24 cellular contexts compared by ENCODE assay signal in genomic region chr11:27563201-27563600, GRCh38. TPM values are rescaled to one million over a fixed set of nuclear protein-coding genes. Genes with fewer than 3 reads are reported as not detected.
DNase-seq lines count a peak whose midpoint lies in the region; FAIRE-seq and TF ChIP-seq lines count a peak whose summit lies in the region.
"Had no signal": no experiment of that assay in that cellular context is flagged by ENCODE, and none has a peak within 500 bp of the region (broad histone marks: within the 10 kb centered on the region; RNA-seq: fewer than 3 reads in every experiment).

No MANE protein-coding gene starts in this region.

- no peak overlapping the region for H3K27ac ChIP-seq in endothelial cell of umbilical vein (ENCODE audit: insufficient read depth, low read depth, low read length)
- peak overlapping the region; percentile 66 for H3K27ac ChIP-seq in osteoblast (ENCODE audit: low read depth, low read length)
- H3K27ac ChIP-seq in uterus = no peak overlapping the region
- H3K27ac ChIP-seq in ascending aorta = no peak overlapping the region

- no peak overlapping the region for H2AFZ ChIP-seq in endothelial cell of umbilical vein (ENCODE audit: low read depth, low read length)
- no peak overlapping the region for H2AFZ ChIP-seq in osteoblast (ENCODE audit: low read length)

- CTCF ChIA-PET in endothelial cell of umbilical vein (lab: Charles Lee) = no interaction called here
- CTCF ChIA-PET in HEK293T (lab: Yijun Ruan, JAX) = no interaction called here

- TF ChIP-seq POLR2A in endothelial cell of umbilical vein (IDR thresholded peaks at IDR 0.05; ENCODE audit: low read depth, low read length) (no peak), uterus (IDR thresholded peaks at IDR 0.05) (no peak)

- no peaks in the 10 kb centered on the region for H3K79me2 ChIP-seq in endothelial cell of umbilical vein (ENCODE audit: control insufficient read depth, insufficient read depth, low read length)
- no peaks in the 10 kb centered on the region for H3K79me2 ChIP-seq in osteoblast (ENCODE audit: insufficient read depth, low read length)

- FAIRE-seq in RCC 7860 (lab: Jason Lieb, UNC) = no peak
- FAIRE-seq in endothelial cell of umbilical vein (lab: Jason Lieb, UNC) = no peak
- FAIRE-seq: GM18507, H1, keratinocyte had no signal

- H3K9me1 ChIP-seq in endothelial cell of umbilical vein (replicated peaks; ENCODE audit: control insufficient read depth, extremely low read depth, insufficient read depth, low read length) = no peaks in the 10 kb centered on the region

- no TSS peak for BruUV-seq in endothelial cell of umbilical vein (replicated peaks; lab: Mats Ljungman, UMichigan)

- POLR2A ChIA-PET in endothelial cell of umbilical vein (lab: Charles Lee) (no interaction called here), HEK293T (lab: Yijun Ruan, JAX) (no interaction called here)

- intact Hi-C loops in endothelial cell of umbilical vein (cut with micrococcal nuclease) (no loop called here), uterus (cut with DNase I; ENCODE audit: low total_unique reads) (no loop called here), ascending aorta (cut with DNase I) (no loop called here)

- peaks cover 3% of the 10 kb centered on the region for H3K4me1 ChIP-seq in endothelial cell of umbilical vein (ENCODE audit: control insufficient read depth, extremely low read depth, insufficient read depth, low read length)
- peaks cover 22% of the 10 kb centered on the region for H3K4me1 ChIP-seq in osteoblast (ENCODE audit: insufficient read depth, low read length)
- no peaks in the 10 kb centered on the region for H3K4me1 ChIP-seq in uterus
- no peaks in the 10 kb centered on the region for H3K4me1 ChIP-seq in ascending aorta

- DNase-seq in ELR (ENCODE audit: low read depth) = peak; percentile 79
- DNase-seq in RCC 7860 (ENCODE audit: low spot score) = peak; percentile 49
- peak; percentile 7 for DNase-seq in endothelial cell of umbilical vein (ENCODE audit: low read depth, low spot score)
- peak; percentile 75 for DNase-seq in osteoblast (ENCODE audit: insufficient read length, low spot score, missing footprints)
- no peak for DNase-seq in cerebellum (ENCODE audit: low spot score)
- DNase-seq in HEK293T (ENCODE audit: extremely low spot score) = no peak
- DNase-seq in uterus = no peak
- DNase-seq in ascending aorta (ENCODE audit: low spot score in 2 of 2) = no peak
- DNase-seq: activated CD4-positive, alpha-beta T cell treated with anti-CD3 and anti-CD28 coated beads for 36 hours; activated CD8-positive, alpha-beta memory T cell treated with anti-CD3 and anti-CD28 coated beads, Interleukin-2, amount 10 ng/mL, durations not matched to agents 7 days and 5 days; activated naive CD8-positive, alpha-beta T cell treated with anti-CD3 and anti-CD28 coated beads, Interleukin-2, amount 50 U/mL, for 24 hours; cerebellar nuclear complex; COR-L47; DND-41; effector memory CD8-positive, alpha-beta T cell; hypothalamus; MG63; NCI-H1436 treated with DMSO at 0.1 percent for 48 hours; NCI-H2227 treated with DMSO at 0.1 percent for 48 hours; occipital lobe; right cardiac atrium had no signal

- H3K9ac ChIP-seq in endothelial cell of umbilical vein (replicated peaks; ENCODE audit: extremely low read depth, insufficient read depth, low read length) = no peak overlapping the region

- H3K4me2 ChIP-seq in endothelial cell of umbilical vein (ENCODE audit: insufficient read depth, low read length) = no peak overlapping the region
- peak overlapping the region; percentile 37 for H3K4me2 ChIP-seq in osteoblast (ENCODE audit: insufficient read depth, low read length)

- no peaks in the 10 kb centered on the region for H3K9me3 ChIP-seq in endothelial cell of umbilical vein (replicated peaks; ENCODE audit: control insufficient read depth, insufficient read depth, low read length)
- no peaks in the 10 kb centered on the region for H3K9me3 ChIP-seq in osteoblast (ENCODE audit: low read depth, low read length)
- H3K9me3 ChIP-seq in uterus = no peaks in the 10 kb centered on the region
- no peaks in the 10 kb centered on the region for H3K9me3 ChIP-seq in ascending aorta
- H3K9me3 ChIP-seq: MG63 had no signal

- no peaks in the 10 kb centered on the region for H3K27me3 ChIP-seq in endothelial cell of umbilical vein (ENCODE audit: control insufficient read depth in 2 of 2, insufficient read depth in 2 of 2, low read length in 2 of 2)
- H3K27me3 ChIP-seq in osteoblast (ENCODE audit: insufficient read depth, low read length) = no peaks in the 10 kb centered on the region
- H3K27me3 ChIP-seq in uterus = no peaks in the 10 kb centered on the region
- no peaks in the 10 kb centered on the region for H3K27me3 ChIP-seq in ascending aorta
- H3K27me3 ChIP-seq: MG63 had no signal

- no peak for TF ChIP-seq CTCF in endothelial cell of umbilical vein (IDR thresholded peaks at IDR 0.05; ENCODE audit: extremely low read depth in 1 of 2, insufficient read depth in 1 of 2, low read depth in 1 of 2, low read length in 2 of 2)
- TF ChIP-seq CTCF in osteoblast (IDR thresholded peaks at IDR 0.05; ENCODE audit: extremely low read depth, low read depth, low read length) = no peak
- TF ChIP-seq CTCF in uterus (IDR thresholded peaks at IDR 0.05) = no peak
- TF ChIP-seq CTCF in ascending aorta (IDR thresholded peaks at IDR 0.05) = no peak

- no peaks in the 10 kb centered on the region for H3K36me3 ChIP-seq in endothelial cell of umbilical vein (ENCODE audit: control insufficient read depth in 2 of 2, extremely low read depth in 1 of 2, insufficient read depth in 2 of 2, low read length in 2 of 2)
- no peaks in the 10 kb centered on the region for H3K36me3 ChIP-seq in osteoblast (ENCODE audit: insufficient read depth, low read length)
- H3K36me3 ChIP-seq in uterus = no peaks in the 10 kb centered on the region
- no peaks in the 10 kb centered on the region for H3K36me3 ChIP-seq in ascending aorta
- H3K36me3 ChIP-seq: MG63 had no signal

- H3K4me3 ChIP-seq in endothelial cell of umbilical vein (replicated peaks in 1 of 3; ENCODE audit: insufficient read depth in 1 of 3, low read depth in 1 of 3, low read length in 3 of 3) = no peak overlapping the region
- no peak overlapping the region for H3K4me3 ChIP-seq in osteoblast (ENCODE audit: insufficient read depth, low read length)
- H3K4me3 ChIP-seq in uterus = no peak overlapping the region
- H3K4me3 ChIP-seq in ascending aorta = no peak overlapping the region
- H3K4me3 ChIP-seq: MG63 had no signal

- dilution Hi-C loops in endothelial cell of umbilical vein (cut with MboI; ENCODE audit: extremely low pct_ligation_motif_present, low sequenced_read_pairs) = no loop called here

- H4K20me1 ChIP-seq in endothelial cell of umbilical vein (replicated peaks; ENCODE audit: control insufficient read depth, extremely low read depth, insufficient read depth, low read length) = no peaks in the 10 kb centered on the region
- H4K20me1 ChIP-seq in osteoblast (ENCODE audit: insufficient read depth, low read length) = no peaks in the 10 kb centered on the region

TF ChIP-seq in endothelial cell of umbilical vein, 7 proteins besides CTCF, POLR2A, EP300 and RAD21:
- peak; percentile 58 for TF ChIP-seq FOS (IDR thresholded peaks at IDR 0.05; ENCODE audit: borderline replicate concordance, insufficient read depth, low read length)
- peak; percentile 67 for TF ChIP-seq GATA2 (IDR thresholded peaks at IDR 0.05; ENCODE audit: insufficient read depth, insufficient read length, low read depth, low read length)
- TF ChIP-seq MYC (IDR thresholded peaks at IDR 0.05; ENCODE audit: low read depth, low read length) = no peak
- TF ChIP-seq MAX (IDR thresholded peaks at IDR 0.05; ENCODE audit: insufficient read depth, insufficient read length) = no peak
- no peak for TF ChIP-seq EZH2 (IDR thresholded peaks at IDR 0.05; ENCODE audit: borderline replicate concordance, low read depth, low read length, severe bottlenecking)
- no peak for TF ChIP-seq POLR2AphosphoS5 (IDR thresholded peaks at IDR 0.05; ENCODE audit: insufficient read depth, low read depth, low read length)
- no peak for TF ChIP-seq JUN (IDR thresholded peaks at IDR 0.05; ENCODE audit: borderline replicate concordance, insufficient read depth, insufficient read length, low read depth)
TF ChIP-seq in endothelial cell of umbilical vein: peak in this region for 2.

TF ChIP-seq in HEK293T, 16 proteins besides CTCF, POLR2A, EP300 and RAD21:
- TF ChIP-seq LEF1 (IDR thresholded peaks at IDR 0.05; ENCODE audit: borderline replicate concordance) = no peak
- TF ChIP-seq ARNT (IDR thresholded peaks at IDR 0.05) = no peak
- TF ChIP-seq BHLHE40 (IDR thresholded peaks at IDR 0.05; ENCODE audit: borderline replicate concordance) = no peak
- no peak for TF ChIP-seq SP1 (IDR thresholded peaks at IDR 0.05)
- no peak for TF ChIP-seq TARDBP (IDR thresholded peaks at IDR 0.05)

RNA-seq across cellular contexts. Expression of gene LIN7C, which starts 56.6 kb away (rescaled TPM):
- total RNA-seq in endothelial cell of umbilical vein = 23.6 and 24.9 TPM in 2 replicates
- polyA plus RNA-seq in endothelial cell of umbilical vein = 6.0 and 7.1 TPM in 2 replicates
- 6.5 and 7.3 TPM in 2 replicates for polyA plus RNA-seq in endothelial cell of umbilical vein (2011; cell fraction: cytosol; rRNA removed)
- polyA plus RNA-seq in endothelial cell of umbilical vein (2011; cell fraction: nucleus; rRNA removed) = 5.1 and 7.6 TPM in 2 replicates
- 5.7 and 8.9 TPM in 2 replicates for polyA plus RNA-seq in endothelial cell of umbilical vein (2012)
- 6.1 and 7.5 TPM in 2 replicates for polyA minus RNA-seq in endothelial cell of umbilical vein
- 29.0 TPM for polyA minus RNA-seq in endothelial cell of umbilical vein (2011; cell fraction: cytosol; rRNA and poly(A)+ RNA removed)
- polyA minus RNA-seq in endothelial cell of umbilical vein (2011; cell fraction: nucleus; rRNA and poly(A)+ RNA removed) = 7.5 and 12.4 TPM in 2 replicates
- 61.0 and 69.5 TPM in 2 replicates for total RNA-seq in osteoblast
- total RNA-seq in cerebellum = 151 TPM
- 10 to 100 TPM; 11.8 to 98.0 (median 45.5) TPM for total RNA-seq in uterus
- total RNA-seq in ascending aorta = 15.1 TPM

Comparison
In these comparisons a context has a peak if more than half of its experiments do, and no peak if none do; other contexts are left out.
1. DNase-seq: peak in ELR (single experiment), RCC 7860 (single experiment), endothelial cell of umbilical vein (single experiment) and osteoblast (single experiment); none in cerebellum (single experiment), HEK293T (single experiment), uterus (0 of 2) and ascending aorta (0 of 2).